In the genomic region with DNA sequence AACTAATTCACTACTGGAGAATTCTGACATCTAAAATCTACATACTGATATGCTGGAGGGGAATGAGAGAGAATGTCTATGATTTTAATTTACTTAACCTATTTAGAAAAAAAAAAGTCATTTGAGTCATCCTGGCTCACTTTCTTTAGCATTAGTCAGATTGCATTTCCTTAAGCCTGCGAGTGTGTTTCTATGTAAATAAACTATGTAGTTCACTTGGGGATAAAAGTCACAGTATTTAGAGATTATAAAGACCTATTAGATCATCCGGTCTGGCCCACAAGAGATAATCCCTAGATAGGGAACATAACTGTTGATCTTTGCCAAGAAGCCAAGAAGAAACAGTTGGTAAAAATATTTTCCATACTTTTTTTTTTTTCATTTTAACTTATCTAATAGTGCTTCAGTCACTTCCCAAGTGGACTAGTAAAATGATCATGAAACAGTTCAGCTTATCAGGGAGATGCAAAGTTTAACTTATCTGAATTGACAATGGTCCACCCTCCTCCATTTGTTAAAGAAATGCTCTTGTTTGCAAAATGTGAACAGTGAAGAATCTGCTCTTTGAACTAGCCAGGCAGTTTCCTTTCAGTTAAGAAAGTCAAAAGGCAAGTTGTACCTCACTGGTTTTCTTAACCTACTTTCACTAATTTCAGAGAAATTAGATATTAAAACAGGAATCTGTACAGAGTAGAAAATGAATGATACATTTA, we compare ENCODE assay signal across 1 cellular context.
TF ChIP-seq lines count a peak whose summit lies in the region.

No MANE protein-coding gene starts in this region.

TF ChIP-seq in HCT116, 20 proteins besides CTCF, POLR2A, EP300 and RAD21 (continued from another document):
- TF ChIP-seq, protein P1, sequence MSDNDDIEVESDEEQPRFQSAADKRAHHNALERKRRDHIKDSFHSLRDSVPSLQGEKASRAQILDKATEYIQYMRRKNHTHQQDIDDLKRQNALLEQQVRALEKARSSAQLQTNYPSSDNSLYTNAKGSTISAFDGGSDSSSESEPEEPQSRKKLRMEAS (IDR thresholded peaks at IDR 0.05) = no peak
- TF ChIP-seq ELF1 (IDR thresholded peaks at IDR 0.05; ENCODE audit: borderline replicate concordance, low read depth) = no peak; the same call in 1 of the 2 replicates
- TF ChIP-seq EGR1 (IDR thresholded peaks at IDR 0.05; ENCODE audit: low read depth) = no peak
- TF ChIP-seq SP1 (IDR thresholded peaks at IDR 0.05; ENCODE audit: low read depth) = peak; percentile 93
